In genomic region chr1:63773496-63773814, GRCh38 we compare ENCODE assay signal across 8 cellular contexts. TPM values are rescaled to one million over a fixed set of nuclear protein-coding genes. Genes with fewer than 3 reads are reported as not detected.
DNase-seq lines count a peak whose midpoint lies in the region; ATAC-seq and TF ChIP-seq lines count a peak whose summit lies in the region.

No MANE protein-coding gene starts in this region.

- H3K9me3 ChIP-seq in MM.1S (replicated peaks; ENCODE audit: insufficient read depth, low read length) (no peaks in the 10 kb centered on the region), endodermal cell (ENCODE audit: control insufficient read depth, low read length) (no peaks in the 10 kb centered on the region), parathyroid adenoma (ENCODE audit: control insufficient read depth, low read length) (no peaks in the 10 kb centered on the region)

- H3K4me3 Mint-ChIP-seq in endodermal cell: peak overlapping the region; percentile 95

- no peaks in the 10 kb centered on the region for H3K9me3 Mint-ChIP-seq in endodermal cell

- DNase-seq in MM.1S (no peak), endodermal cell (no peak), NCI-H1105 (lab: John Stamatoyannopoulos, UW) (no peak), islet precursor cell (no peak), iPS-NIHi11 (ENCODE audit: low spot score) (no peak), GM19238 (ENCODE audit: insufficient read length, low spot score) (no peak)

- no peak overlapping the region for H3K27ac Mint-ChIP-seq in endodermal cell

- WGBS in endodermal cell (ENCODE audit: insufficient coverage in 1 of 2, insufficient read length in 1 of 2), 2 experiments: 1 to 20% methylated on average over 1 to 9 of the region's 9 CpGs

- H2AFZ ChIP-seq in MM.1S (ENCODE audit: low read length) (peak overlapping the region; percentile 58; the same call in 1 of the 2 replicates), parathyroid adenoma (peak overlapping the region; percentile 74)

- H3K9ac ChIP-seq in MM.1S (ENCODE audit: low read length) (no peak overlapping the region), endodermal cell (ENCODE audit: extremely low read depth, low read length, poor library complexity, severe bottlenecking) (peak overlapping the region; percentile 35), parathyroid adenoma (no peak overlapping the region)

- H3K36me3 ChIP-seq in MM.1S (replicated peaks; ENCODE audit: insufficient read depth, low read length) (no peaks in the 10 kb centered on the region), endodermal cell (ENCODE audit: control insufficient read depth, insufficient read depth, low read length) (no peaks in the 10 kb centered on the region), parathyroid adenoma (ENCODE audit: control insufficient read depth, insufficient read depth, low read length) (no peaks in the 10 kb centered on the region)

- H3K4me2 ChIP-seq in MM.1S (ENCODE audit: low read depth, low read length) (peak overlapping the region; percentile 87), parathyroid adenoma (ENCODE audit: low read length) (peak overlapping the region; percentile 86)

- H3K4me3 ChIP-seq in MM.1S (ENCODE audit: low read length) (peak overlapping the region; percentile 76), endodermal cell (ENCODE audit: low read length) (peak overlapping the region; percentile 80), parathyroid adenoma (ENCODE audit: low read depth, low read length) (peak overlapping the region; percentile 72)

- peak; percentile 19 for ATAC-seq in GM18907 (IDR thresholded peaks at IDR 0.05; ENCODE audit: unreplicated experiment)

- H4K20me1 ChIP-seq in MM.1S (ENCODE audit: insufficient read depth, low read length): no peaks in the 10 kb centered on the region

- H3K27me3 ChIP-seq in MM.1S (replicated peaks; ENCODE audit: insufficient read depth, low read length): no peaks in the 10 kb centered on the region; the same call in 1 of the 2 replicates
- H3K27me3 ChIP-seq in endodermal cell (ENCODE audit: control insufficient read depth, insufficient read depth, low read length, poor library complexity, severe bottlenecking): no peaks in the 10 kb centered on the region
- no peaks in the 10 kb centered on the region for H3K27me3 ChIP-seq in parathyroid adenoma (ENCODE audit: control insufficient read depth, insufficient read depth, low read length)

- peaks cover 8% of the 10 kb centered on the region for H3K4me1 ChIP-seq in MM.1S (ENCODE audit: low read length)
- peaks cover 16% of the 10 kb centered on the region for H3K4me1 ChIP-seq in endodermal cell (ENCODE audit: control insufficient read depth, insufficient read depth, low read length)
- H3K4me1 ChIP-seq in parathyroid adenoma: no peaks in the 10 kb centered on the region

- H3K79me2 ChIP-seq in MM.1S (ENCODE audit: low read length) (no peaks in the 10 kb centered on the region), parathyroid adenoma (peaks cover 5% of the 10 kb centered on the region)

- no peaks in the 10 kb centered on the region for H3F3A ChIP-seq in MM.1S (ENCODE audit: insufficient read depth, low read length)

- H3K27me3 Mint-ChIP-seq in endodermal cell (ENCODE audit: insufficient read depth): no peaks in the 10 kb centered on the region

- TF ChIP-seq CTCF in MM.1S (IDR thresholded peaks at IDR 0.05; ENCODE audit: low read length) (no peak), endodermal cell (conservative IDR thresholded peaks at IDR 0.05) (no peak), parathyroid adenoma (IDR thresholded peaks at IDR 0.05) (no peak)

- no peak overlapping the region for H3K27ac ChIP-seq in MM.1S (ENCODE audit: low read length)
- H3K27ac ChIP-seq in endodermal cell (ENCODE audit: low read depth, low read length): no peak overlapping the region
- H3K27ac ChIP-seq in parathyroid adenoma: peak overlapping the region; percentile 86

- no peaks in the 10 kb centered on the region for H3K36me3 Mint-ChIP-seq in endodermal cell (ENCODE audit: low read depth)

- peaks cover 58% of the 10 kb centered on the region for H3K4me1 Mint-ChIP-seq in endodermal cell

- no peaks in the 10 kb centered on the region for H3K9me2 ChIP-seq in MM.1S (replicated peaks; ENCODE audit: insufficient read depth, low read length)

RNA-seq across cellular contexts. Expression of gene ROR1, which starts 0.4 kb away (rescaled TPM):
- 10 to 100 TPM; 77.4 to 77.9 TPM for total RNA-seq in endodermal cell
- 28.6 TPM for polyA plus RNA-seq in endodermal cell (2013, experiment 1 of 2)
- polyA plus RNA-seq in endodermal cell (2013, experiment 2 of 2): 27.2 TPM
